3 cellular contexts compared by ENCODE assay signal in genomic region chr2:99735753-99736152, GRCh38.
TF ChIP-seq lines count a peak whose summit lies in the region.

No MANE protein-coding gene starts in this region.

TF ChIP-seq in A549, 52 proteins besides CTCF, POLR2A, EP300 and RAD21:
- no peak for TF ChIP-seq KDM5A (IDR thresholded peaks at IDR 0.05)
- TF ChIP-seq E2F6 (IDR thresholded peaks at IDR 0.05; ENCODE audit: borderline replicate concordance, low read depth): no peak
- no peak for TF ChIP-seq NPAS2 (CRISPR knock-in tag; IDR thresholded peaks at IDR 0.05; ENCODE audit: borderline replicate concordance)
- no peak for TF ChIP-seq POLR2AphosphoS2 (conservative IDR thresholded peaks at IDR 0.05; ENCODE audit: low read length)
- TF ChIP-seq CBX8 (IDR thresholded peaks at IDR 0.05): no peak
- no peak for TF ChIP-seq CHD2 (IDR thresholded peaks at IDR 0.05; ENCODE audit: low read length, partially characterized antibody)
- TF ChIP-seq HEYL (CRISPR knock-in tag; IDR thresholded peaks at IDR 0.05): no peak
- TF ChIP-seq ATOH8 (CRISPR knock-in tag; IDR thresholded peaks at IDR 0.05; ENCODE audit: low read depth): no peak
- no peak for TF ChIP-seq BHLHE40 (IDR thresholded peaks at IDR 0.05; ENCODE audit: low read depth, low read length)
- TF ChIP-seq NFE2L2 (conservative IDR thresholded peaks at IDR 0.05; ENCODE audit: low read length): no peak
- TF ChIP-seq HES2 (IDR thresholded peaks at IDR 0.05): no peak
- no peak for TF ChIP-seq USF2 (IDR thresholded peaks at IDR 0.05)
- TF ChIP-seq RARB (CRISPR knock-in tag; IDR thresholded peaks at IDR 0.05): no peak
- TF ChIP-seq FOXS1 (CRISPR knock-in tag; IDR thresholded peaks at IDR 0.05): no peak
- TF ChIP-seq HOXB5 (CRISPR knock-in tag; IDR thresholded peaks at IDR 0.05): no peak

TF ChIP-seq in IMR-90, 13 proteins besides CTCF, POLR2A, EP300 and RAD21:
- TF ChIP-seq CEBPB (IDR thresholded peaks at IDR 0.05; ENCODE audit: low read depth, low read length): no peak
- no peak for TF ChIP-seq ELK1 (IDR thresholded peaks at IDR 0.05; ENCODE audit: borderline replicate concordance, low read depth, low read length)
- no peak for TF ChIP-seq CHD1 (IDR thresholded peaks at IDR 0.05; ENCODE audit: low read depth, low read length)
- no peak for TF ChIP-seq NFE2L2 (IDR thresholded peaks at IDR 0.05; ENCODE audit: low read depth, low read length)
- TF ChIP-seq FOS (IDR thresholded peaks at IDR 0.05; ENCODE audit: low read depth, low read length): no peak
- TF ChIP-seq MXI1 (IDR thresholded peaks at IDR 0.05; ENCODE audit: borderline replicate concordance, low read depth, low read length): no peak
- TF ChIP-seq MAZ (IDR thresholded peaks at IDR 0.05; ENCODE audit: borderline replicate concordance, low read depth, low read length): no peak

TF ChIP-seq in GM12878, 131 proteins besides CTCF, POLR2A, EP300 and RAD21:
- TF ChIP-seq JUNB (IDR thresholded peaks at IDR 0.05): peak; percentile 82
- TF ChIP-seq NFIC (IDR thresholded peaks at IDR 0.05; ENCODE audit: low read depth, low read length): peak; percentile 91
- TF ChIP-seq RUNX3 (IDR thresholded peaks at IDR 0.05; ENCODE audit: low read length): peak; percentile 66
- peak; percentile 71 for TF ChIP-seq ATF2 (IDR thresholded peaks at IDR 0.05; ENCODE audit: low read length)
- no peak for TF ChIP-seq TAF1 (IDR thresholded peaks at IDR 0.05; ENCODE audit: borderline replicate concordance, low read depth, low read length)
- TF ChIP-seq MEF2A (IDR thresholded peaks at IDR 0.05; ENCODE audit: insufficient read depth, low read depth, low read length): peak; percentile 53; the same call in 1 of the 2 replicates
- TF ChIP-seq USF1 (IDR thresholded peaks at IDR 0.05; ENCODE audit: borderline replicate concordance, extremely low read length, insufficient read depth, low read depth, low read length): no peak
- TF ChIP-seq FOXM1 (IDR thresholded peaks at IDR 0.05; ENCODE audit: low read depth, low read length): peak; percentile 63; the same call in 1 of the 2 replicates
